Comparison of ENCODE assay signal across 25 cellular contexts in the genomic region with DNA sequence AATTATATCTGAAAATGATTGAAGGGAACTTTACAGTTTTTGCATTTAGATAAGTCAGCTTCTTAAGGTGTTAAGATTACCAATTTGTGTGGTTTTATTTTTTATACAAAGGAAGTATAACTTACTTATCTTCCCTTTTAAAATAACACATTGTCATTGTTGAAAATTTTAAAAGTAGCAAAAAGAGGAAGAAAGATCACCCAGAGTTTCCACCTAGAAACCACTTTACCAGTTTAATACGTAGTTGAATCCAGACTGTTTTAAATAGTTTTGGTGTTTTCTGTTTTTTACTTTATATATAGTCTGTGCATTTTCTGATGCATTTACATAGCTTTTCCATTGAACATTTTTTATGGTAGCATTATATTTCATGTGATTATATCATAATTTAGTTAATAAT. TPM values are rescaled to one million over a fixed set of nuclear protein-coding genes. Genes with fewer than 3 reads are reported as not detected.
DNase-seq lines count a peak whose midpoint lies in the region; ATAC-seq and TF ChIP-seq lines count a peak whose summit lies in the region.
"Had no signal": no experiment of that assay in that cellular context is flagged by ENCODE, and none has a peak within 500 bp of the region (broad histone marks: within the 10 kb centered on the region; RNA-seq: fewer than 3 reads in every experiment).

No MANE protein-coding gene starts in this region.

- H4K20me1 ChIP-seq in DOHH2 (ENCODE audit: control insufficient read depth, insufficient read depth, low read depth, low read length) (peaks cover 19% of the 10 kb centered on the region), OCI-LY1 (ENCODE audit: insufficient read depth, low read length) (no peaks in the 10 kb centered on the region)

- no peak overlapping the region for H3K4me3 Mint-ChIP-seq in progenitor cell of endocrine pancreas (ENCODE audit: low read depth)
- H3K4me3 Mint-ChIP-seq in mesothelial cell of epicardium: no peak overlapping the region
- H3K4me3 Mint-ChIP-seq: activated naive CD4-positive, alpha-beta T cell treated with anti-CD3 and anti-CD28 coated beads, Interleukin-2, amount 50 U/mL, for 24 hours; activated T-cell treated with anti-CD3 and anti-CD28 coated beads, Interleukin-2, amount 50 U/mL, for 72 hours; central memory CD8-positive, alpha-beta T cell; T-helper 1 cell treated with Interleukin-12 subunit alpha and Interleukin-12 subunit beta and Interleukin-4 antibody, amounts not matched to agents 30 μg/mL and 1 μg/mL, for 36 hours had no signal

- peaks cover 17% of the 10 kb centered on the region; the same call in 1 of the 2 replicates for H3F3A ChIP-seq in DOHH2 (ENCODE audit: control insufficient read depth, insufficient read depth)
- H3F3A ChIP-seq in OCI-LY1 (ENCODE audit: insufficient read depth, low read length): no peaks in the 10 kb centered on the region

- no peaks in the 10 kb centered on the region for H3K36me3 Mint-ChIP-seq in progenitor cell of endocrine pancreas (ENCODE audit: insufficient read depth)
- peaks cover 2% of the 10 kb centered on the region for H3K36me3 Mint-ChIP-seq in mesothelial cell of epicardium

- H3K27ac ChIP-seq in DOHH2 (ENCODE audit: low read depth, low read length) (no peak overlapping the region), HL-60 (replicated peaks) (peak overlapping the region; percentile 55), OCI-LY1 (ENCODE audit: low read depth, low read length, poor library complexity, severe bottlenecking) (peak overlapping the region; percentile 50)
- H3K27ac ChIP-seq: ascending aorta, esophagus squamous epithelium, left ventricle myocardium inferior, testis had no signal

- H3K9me3 ChIP-seq in DOHH2 (ENCODE audit: control insufficient read depth, insufficient read depth, low read length) (no peaks in the 10 kb centered on the region), OCI-LY1 (ENCODE audit: low read length) (no peaks in the 10 kb centered on the region)
- H3K9me3 ChIP-seq: ascending aorta, esophagus squamous epithelium, left ventricle myocardium inferior, testis had no signal

- H3K9me3 Mint-ChIP-seq in progenitor cell of endocrine pancreas (ENCODE audit: low read depth) (no peaks in the 10 kb centered on the region), mesothelial cell of epicardium (no peaks in the 10 kb centered on the region)
- H3K9me3 Mint-ChIP-seq: activated naive CD4-positive, alpha-beta T cell treated with anti-CD3 and anti-CD28 coated beads, Interleukin-2, amount 50 U/mL, for 24 hours; activated T-cell treated with anti-CD3 and anti-CD28 coated beads, Interleukin-2, amount 50 U/mL, for 72 hours; central memory CD8-positive, alpha-beta T cell; T-helper 1 cell treated with Interleukin-12 subunit alpha and Interleukin-12 subunit beta and Interleukin-4 antibody, amounts not matched to agents 30 μg/mL and 1 μg/mL, for 36 hours had no signal

- DNase-seq in HL-60 (ENCODE audit: low read depth in 1 of 2, low spot score in 1 of 2) (no peak), germinal center (ENCODE audit: low spot score) (peak; percentile 7), progenitor cell of endocrine pancreas (ENCODE audit: low spot score, unreplicated experiment) (no peak), mesothelial cell of epicardium (ENCODE audit: low spot score in 2 of 2, unreplicated experiment in 2 of 2) (no peak)
- no peak for DNase-seq in stimulated activated naive CD4-positive, alpha-beta T cell treated with Interleukin-2 at 50 U/mL for 16 hours (lab: John Stamatoyannopoulos, UW)
- DNase-seq: activated CD4-positive, CD25-positive, alpha-beta regulatory T cell treated with anti-CD3 and anti-CD28 coated beads, Interleukin-2, amount 50 U/mL, for 72 hours; activated CD8-positive, alpha-beta memory T cell treated with anti-CD3 and anti-CD28 coated beads for 24 hours; activated T-cell treated with anti-CD3 and anti-CD28 coated beads, Interleukin-2, amount 50 U/mL, for 72 hours; C1 segment of cervical spinal cord; DMS 273 treated with DMSO at 0.1 percent for 48 hours; effector CD4-positive, alpha-beta T cell; esophagus squamous epithelium; GDM1; left ventricle myocardium inferior; NCI-H187; NCI-H226; occipital lobe; testis had no signal

- H3K4me2 ChIP-seq in DOHH2 (ENCODE audit: low read length): peak overlapping the region; percentile 9; the same call in 1 of the 2 replicates
- peak overlapping the region; percentile 41 for H3K4me2 ChIP-seq in OCI-LY1 (ENCODE audit: low read length)

- no peak overlapping the region for H2AFZ ChIP-seq in OCI-LY1 (ENCODE audit: low read length)

- ATAC-seq in GM18870 (IDR thresholded peaks at IDR 0.05; ENCODE audit: unreplicated experiment): no peak
- ATAC-seq: activated T-cell treated with anti-CD3 and anti-CD28 coated beads, Interleukin-2, amount 50 U/mL, for 72 hours had no signal

- H3K4me3 ChIP-seq in DOHH2 (ENCODE audit: low read length): no peak overlapping the region
- H3K4me3 ChIP-seq in HL-60 (replicated peaks; ENCODE audit: insufficient read depth, low read length): no peak overlapping the region
- H3K4me3 ChIP-seq in OCI-LY1 (ENCODE audit: low read depth, low read length, poor library complexity, severe bottlenecking): no peak overlapping the region
- H3K4me3 ChIP-seq: ascending aorta, esophagus squamous epithelium, left ventricle myocardium inferior, testis had no signal

- TF ChIP-seq CTCF in DOHH2 (IDR thresholded peaks at IDR 0.05; ENCODE audit: low read depth, low read length, poor library complexity, severe bottlenecking) (no peak), HL-60 (IDR thresholded peaks at IDR 0.05; ENCODE audit: insufficient read depth, low read length) (no peak), OCI-LY1 (IDR thresholded peaks at IDR 0.05; ENCODE audit: low read length) (no peak), progenitor cell of endocrine pancreas (IDR thresholded peaks at IDR 0.05; ENCODE audit: unreplicated experiment) (no peak), mesothelial cell of epicardium (IDR thresholded peaks at IDR 0.05; ENCODE audit: unreplicated experiment) (no peak)

- peak overlapping the region; percentile 28 for H3K9ac ChIP-seq in OCI-LY1 (ENCODE audit: low read length)

- H3K27ac Mint-ChIP-seq in progenitor cell of endocrine pancreas: no peak overlapping the region
- H3K27ac Mint-ChIP-seq in mesothelial cell of epicardium: no peak overlapping the region
- H3K27ac Mint-ChIP-seq: activated naive CD4-positive, alpha-beta T cell treated with anti-CD3 and anti-CD28 coated beads, Interleukin-2, amount 50 U/mL, for 24 hours; T-helper 1 cell treated with Interleukin-12 subunit alpha and Interleukin-12 subunit beta and Interleukin-4 antibody, amounts not matched to agents 30 μg/mL and 1 μg/mL, for 36 hours had no signal

- H3K4me1 Mint-ChIP-seq in progenitor cell of endocrine pancreas (ENCODE audit: low read depth) (no peaks in the 10 kb centered on the region), mesothelial cell of epicardium (no peaks in the 10 kb centered on the region)

- H3K27me3 Mint-ChIP-seq in progenitor cell of endocrine pancreas (no peaks in the 10 kb centered on the region), mesothelial cell of epicardium (ENCODE audit: low read depth) (no peaks in the 10 kb centered on the region)
- H3K27me3 Mint-ChIP-seq: activated naive CD4-positive, alpha-beta T cell treated with anti-CD3 and anti-CD28 coated beads, Interleukin-2, amount 50 U/mL, for 24 hours; central memory CD8-positive, alpha-beta T cell had no signal

- no peaks in the 10 kb centered on the region for H3K9me2 ChIP-seq in DOHH2 (replicated peaks; ENCODE audit: control insufficient read depth, low read length)
- H3K9me2 ChIP-seq in OCI-LY1 (ENCODE audit: low read depth, low read length): no peaks in the 10 kb centered on the region

- peaks cover 47% of the 10 kb centered on the region for H3K79me2 ChIP-seq in DOHH2 (ENCODE audit: control insufficient read depth, low read length)
- peaks cover 26% of the 10 kb centered on the region for H3K79me2 ChIP-seq in OCI-LY1 (ENCODE audit: insufficient read depth, low read length)

- H3K27me3 ChIP-seq in DOHH2 (ENCODE audit: control insufficient read depth, low read length) (no peaks in the 10 kb centered on the region), HL-60 (ENCODE audit: insufficient read depth, poor library complexity, severe bottlenecking) (no peaks in the 10 kb centered on the region), OCI-LY1 (ENCODE audit: insufficient read depth, low read length) (no peaks in the 10 kb centered on the region)
- H3K27me3 ChIP-seq: ascending aorta, esophagus squamous epithelium, testis had no signal

- H3K4me1 ChIP-seq in DOHH2 (ENCODE audit: control insufficient read depth, low read length) (peaks cover 47% of the 10 kb centered on the region), OCI-LY1 (ENCODE audit: insufficient read depth, low read length, severe bottlenecking) (peaks cover 61% of the 10 kb centered on the region)
- H3K4me1 ChIP-seq: ascending aorta, left ventricle myocardium inferior, testis had no signal

- peaks cover 81% of the 10 kb centered on the region for H3K36me3 ChIP-seq in DOHH2 (ENCODE audit: control insufficient read depth, low read length)
- H3K36me3 ChIP-seq in OCI-LY1 (ENCODE audit: insufficient read depth, low read length): peaks cover 42% of the 10 kb centered on the region
- H3K36me3 ChIP-seq: ascending aorta, esophagus squamous epithelium, left ventricle myocardium inferior had no signal

RNA-seq across cellular contexts. Expression of a gene that starts 6.1 kb away (rescaled TPM):
- total RNA-seq in progenitor cell of endocrine pancreas: 9.0 and 12.4 TPM in 2 replicates
- total RNA-seq in mesothelial cell of epicardium: 7.5 to 9.9 TPM (median 8.2 TPM) in 3 replicates

RNA-seq across cellular contexts. Expression of a gene that starts 6.5 kb away (rescaled TPM):
- total RNA-seq in progenitor cell of endocrine pancreas (35.4 and 37.4 TPM in 2 replicates), mesothelial cell of epicardium (41.7 to 43.0 TPM (median 41.8 TPM) in 3 replicates)
